ENCODE assay signal across 10 cellular contexts in the genomic region with DNA sequence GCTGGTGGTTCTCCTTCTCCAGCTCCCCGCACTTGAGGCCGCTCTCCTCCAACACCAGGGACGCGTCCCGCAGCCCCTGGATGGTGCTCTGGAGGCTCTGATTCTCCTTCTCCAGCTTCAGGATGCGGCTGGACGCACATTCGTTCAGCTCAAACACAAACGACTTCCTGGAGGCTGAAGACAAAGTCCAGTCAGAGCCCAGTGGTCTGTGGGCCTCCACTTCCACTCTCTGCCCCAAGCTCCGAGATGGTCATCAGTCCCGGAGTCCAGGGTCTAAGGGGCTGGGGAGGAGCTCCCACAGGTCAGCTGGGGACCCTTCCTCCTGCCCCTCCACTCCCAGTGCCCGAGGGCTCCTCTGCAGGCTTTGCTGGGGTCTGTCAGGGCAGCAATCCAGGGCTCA.
"Had no signal": no experiment of that assay in that cellular context is flagged by ENCODE, and none has a peak within 500 bp of the region (broad histone marks: within the 10 kb centered on the region; RNA-seq: fewer than 3 reads in every experiment).

No MANE protein-coding gene starts in this region.

- H3K27ac ChIP-seq: gastrocnemius medialis, parathyroid adenoma, SK-N-MC, tibial nerve, VCaP had no signal

- ATAC-seq: gastrocnemius medialis, T-cell had no signal

- H3K9me3 Mint-ChIP-seq: T-cell had no signal

- H3K27me3 ChIP-seq: gastrocnemius medialis had no signal

- H3K4me3 ChIP-seq: gastrocnemius medialis, SK-N-MC, tibial nerve had no signal

- H3K9me3 ChIP-seq: gastrocnemius medialis, tibial nerve had no signal

- DNase-seq: activated CD4-positive, alpha-beta T cell treated with anti-CD3 and anti-CD28 coated beads for 4 hours; activated CD8-positive, alpha-beta memory T cell treated with anti-CD3 and anti-CD28 coated beads for 24 hours; activated T-cell treated with anti-CD3 and anti-CD28 coated beads for 4 hours; gastrocnemius medialis; stimulated activated CD4-positive, alpha-beta T cell treated with anti-CD3 and anti-CD28 coated beads, Interleukin-4, amount 100 ng/mL, for 24 hours; T-cell had no signal

- H3K27me3 Mint-ChIP-seq: T-cell had no signal

- H3K36me3 ChIP-seq: gastrocnemius medialis, tibial nerve had no signal
